ENCODE assay signal across 1 cellular context in the genomic region with DNA sequence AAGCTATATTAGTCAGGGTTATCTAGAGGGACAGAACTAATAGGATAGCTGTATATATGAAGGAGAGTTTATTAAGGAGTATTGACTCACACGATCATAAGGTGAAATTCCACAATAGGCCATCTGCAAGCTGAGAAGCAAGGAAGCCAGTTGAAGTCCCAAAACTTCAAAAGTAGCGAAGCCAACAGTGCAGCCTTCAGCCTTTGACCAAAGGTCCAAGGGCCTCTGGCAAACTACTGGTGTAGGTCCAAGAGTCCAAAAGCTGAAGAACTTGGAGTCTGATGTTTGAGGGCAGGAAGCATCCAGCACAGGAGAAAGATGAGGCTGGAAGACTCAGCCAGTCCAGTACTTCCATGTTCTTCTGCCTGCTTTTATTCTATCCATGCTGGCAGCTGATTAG. TPM values are rescaled to one million over a fixed set of nuclear protein-coding genes. Genes with fewer than 3 reads are reported as not detected.
"Had no signal": no experiment of that assay in that cellular context is flagged by ENCODE, and none has a peak within 500 bp of the region (broad histone marks: within the 10 kb centered on the region; RNA-seq: fewer than 3 reads in every experiment).

No MANE protein-coding gene starts in this region.

RNA-seq across cellular contexts. Expression of a gene that starts 5.1 kb away (rescaled TPM):
- polyA plus RNA-seq: immature natural killer cell had no signal
